ENCODE assay signal across 15 cellular contexts in genomic region chr12:60106207-60106606, GRCh38.
DNase-seq lines count a peak whose midpoint lies in the region; ATAC-seq and TF ChIP-seq lines count a peak whose summit lies in the region.
"Had no signal": no experiment of that assay in that cellular context is flagged by ENCODE, and none has a peak within 500 bp of the region (broad histone marks: within the 10 kb centered on the region; RNA-seq: fewer than 3 reads in every experiment).

No MANE protein-coding gene starts in this region.

- no peaks in the 10 kb centered on the region for H3K9me3 Mint-ChIP-seq in MCF 10A (ENCODE audit: unreplicated experiment)
- peaks cover 4% of the 10 kb centered on the region for H3K9me3 Mint-ChIP-seq in stimulated activated memory B cell treated with anti-CD40 and anti-IgM and Interleukin-4, amounts not matched to agents 10 μg/mL and 1 μg/mL and 100 μg/mL, for 72 hours

- peak; percentile 49 for TF ChIP-seq CTCF in MCF 10A (IDR thresholded peaks at IDR 0.05; ENCODE audit: unreplicated experiment)
- TF ChIP-seq CTCF in breast epithelium (IDR thresholded peaks at IDR 0.05), result no peak

- no peaks in the 10 kb centered on the region for H3K36me3 Mint-ChIP-seq in MCF 10A (ENCODE audit: insufficient read depth, unreplicated experiment)
- no peaks in the 10 kb centered on the region for H3K36me3 Mint-ChIP-seq in stimulated activated memory B cell treated with anti-CD40 and anti-IgM and Interleukin-4, amounts not matched to agents 10 μg/mL and 1 μg/mL and 100 μg/mL, for 72 hours

- no peak overlapping the region for H3K27ac ChIP-seq in breast epithelium
- H3K27ac ChIP-seq: Peyer's patch, WERI-Rb-1 had no signal

- no peak for TF ChIP-seq POLR2A in breast epithelium (IDR thresholded peaks at IDR 0.05)

- H3K4me1 ChIP-seq in breast epithelium, result no peaks in the 10 kb centered on the region
- H3K4me1 ChIP-seq: BE2C, Peyer's patch had no signal

- intact Hi-C loops in MCF 10A (cut with micrococcal nuclease) (loop anchor here (1.0 to 10.0 kb wide), 2 partner anchors 149 to 388 kb away; no protein-coding TSS in a partner anchor), breast epithelium (cut with DNase I; ENCODE audit: low total_unique reads) (no loop called here)

- DNase-seq in MCF 10A (ENCODE audit: unreplicated experiment) (peak; percentile 17), breast epithelium (ENCODE audit: low spot score in 2 of 2) (no peak), RKO (ENCODE audit: low spot score) (peak; percentile 30), fibroblast of gingiva (ENCODE audit: low read depth) (peak; percentile 33), stromal cell of bone marrow (ENCODE audit: low read depth) (peak; percentile 21), ureter (ENCODE audit: low spot score) (no peak), NCI-H2081 treated with DMSO at 0.1 percent for 48 hours (lab: John Stamatoyannopoulos, UW) (no peak)
- DNase-seq: activated T-cell treated with anti-CD3 and anti-CD28 coated beads, Interleukin-2, amount 50 U/mL, for 72 hours; BE2C; head of caudate nucleus; NCI-H1417 treated with DMSO at 0.1 percent for 48 hours; Peyer's patch; retina; WERI-Rb-1 had no signal

- no peak overlapping the region for H3K27ac Mint-ChIP-seq in MCF 10A (ENCODE audit: low read depth, unreplicated experiment)
- H3K27ac Mint-ChIP-seq in stimulated activated memory B cell treated with anti-CD40 and anti-IgM and Interleukin-4, amounts not matched to agents 10 μg/mL and 1 μg/mL and 100 μg/mL, for 72 hours, result no peak overlapping the region
- H3K27ac Mint-ChIP-seq: activated T-cell treated with anti-CD3 and anti-CD28 coated beads, Interleukin-2, amount 50 U/mL, for 72 hours had no signal

- H3K9me3 ChIP-seq in breast epithelium, result no peaks in the 10 kb centered on the region
- H3K9me3 ChIP-seq: BE2C, Peyer's patch had no signal

- CTCF ChIA-PET in MCF 10A (lab: Yijun Ruan, JAX), result interaction anchor here (0.6 to 1.5 kb wide), 3 partner anchors 75 to 677 kb away, joined by 3 to 5 read pairs (median 5); no protein-coding TSS in a partner anchor

- POLR2A ChIA-PET in MCF 10A (lab: Yijun Ruan, JAX), result interaction anchor here (0.5 to 1.0 kb wide), 4 partner anchors 20 to 594 kb away, joined by 3 to 4 read pairs (median 4); no protein-coding TSS in a partner anchor

- no peak overlapping the region for H3K4me3 ChIP-seq in breast epithelium
- H3K4me3 ChIP-seq: Peyer's patch had no signal

- H3K27me3 Mint-ChIP-seq in MCF 10A (ENCODE audit: insufficient read depth, unreplicated experiment), result no peaks in the 10 kb centered on the region
- H3K27me3 Mint-ChIP-seq in stimulated activated memory B cell treated with anti-CD40 and anti-IgM and Interleukin-4, amounts not matched to agents 10 μg/mL and 1 μg/mL and 100 μg/mL, for 72 hours, result no peaks in the 10 kb centered on the region

- ATAC-seq in stimulated activated memory B cell treated with anti-CD40 and anti-IgM and Interleukin-4, amounts not matched to agents 10 μg/mL and 1 μg/mL and 100 μg/mL, for 72 hours, result no peak
- ATAC-seq: activated T-cell treated with anti-CD3 and anti-CD28 coated beads, Interleukin-2, amount 50 U/mL, for 72 hours had no signal

- no peak overlapping the region for H3K4me3 Mint-ChIP-seq in MCF 10A (ENCODE audit: unreplicated experiment)
- no peak overlapping the region for H3K4me3 Mint-ChIP-seq in stimulated activated memory B cell treated with anti-CD40 and anti-IgM and Interleukin-4, amounts not matched to agents 10 μg/mL and 1 μg/mL and 100 μg/mL, for 72 hours
- H3K4me3 Mint-ChIP-seq: activated T-cell treated with anti-CD3 and anti-CD28 coated beads, Interleukin-2, amount 50 U/mL, for 72 hours had no signal

- no peaks in the 10 kb centered on the region for H3K27me3 ChIP-seq in breast epithelium
- H3K27me3 ChIP-seq: BE2C, Peyer's patch had no signal

- H3K4me1 Mint-ChIP-seq in MCF 10A (ENCODE audit: insufficient read depth, unreplicated experiment), result no peaks in the 10 kb centered on the region
- H3K4me1 Mint-ChIP-seq in stimulated activated memory B cell treated with anti-CD40 and anti-IgM and Interleukin-4, amounts not matched to agents 10 μg/mL and 1 μg/mL and 100 μg/mL, for 72 hours, result no peaks in the 10 kb centered on the region

- no TSS peak for BruUV-seq in MCF 10A (replicated peaks; lab: Mats Ljungman, UMichigan)

- H3K36me3 ChIP-seq in breast epithelium, result no peaks in the 10 kb centered on the region
- H3K36me3 ChIP-seq: BE2C, Peyer's patch, WERI-Rb-1 had no signal

Comparison
In these comparisons a context has a peak if more than half of its experiments do, and no peak if none do; other contexts are left out.
1. DNase-seq: peak in MCF 10A (single experiment), RKO (single experiment), fibroblast of gingiva (single experiment) and stromal cell of bone marrow (single experiment); none in breast epithelium (0 of 2), ureter (single experiment) and NCI-H2081 treated with DMSO at 0.1 percent for 48 hours (single experiment).